ENCODE assay signal across 10 cellular contexts in the genomic region with DNA sequence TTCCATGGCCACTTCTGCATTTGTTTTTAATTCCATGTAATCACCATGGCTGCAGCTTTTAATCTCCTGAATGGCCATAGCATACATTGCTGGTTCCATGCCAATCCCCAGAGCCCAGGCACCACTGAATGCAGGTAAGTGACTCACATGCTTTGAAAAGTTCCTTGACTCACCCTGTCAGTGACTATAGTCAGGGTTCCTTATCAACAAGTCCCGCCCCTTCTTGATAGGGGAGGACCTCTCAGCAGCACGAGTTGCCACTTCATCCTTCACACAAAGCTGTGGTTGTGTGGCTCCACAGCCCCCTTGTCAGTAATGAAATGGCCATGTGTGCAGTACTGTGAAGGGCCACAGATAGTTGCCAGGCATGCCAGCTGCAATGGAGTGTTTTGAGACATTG.
DNase-seq lines count a peak whose midpoint lies in the region; ATAC-seq, FAIRE-seq and TF ChIP-seq lines count a peak whose summit lies in the region.
"Had no signal": no experiment of that assay in that cellular context is flagged by ENCODE, and none has a peak within 500 bp of the region (broad histone marks: within the 10 kb centered on the region; RNA-seq: fewer than 3 reads in every experiment).

No MANE protein-coding gene starts in this region.

- H3K27me3 Mint-ChIP-seq in immature natural killer cell (ENCODE audit: low read depth in 3 of 3): no peaks in the 10 kb centered on the region

- DNase-seq in ELR (ENCODE audit: low read depth) (peak; percentile 20), NCI-H69 (lab: John Stamatoyannopoulos, UW) (peak; percentile 19), epithelial cell of proximal tubule (ENCODE audit: low read depth) (peak; percentile 88), pancreas (peak in 5 of 6 donors; percentile 41 to 74 (median 56)), immature natural killer cell (no peak)

- no peaks in the 10 kb centered on the region for H3K36me3 ChIP-seq in pancreas

- no peaks in the 10 kb centered on the region for H3K4me1 Mint-ChIP-seq in immature natural killer cell

- intact Hi-C loops in pancreas (cut with DNase I): no loop called here

- H3K27me3 ChIP-seq in pancreas: no peaks in the 10 kb centered on the region

- 17% methylated on average over 2 of the region's 2 CpGs for WGBS in pancreas, 2 donors

- no peak for FAIRE-seq in pancreas (lab: Jason Lieb, UNC)
- FAIRE-seq: colon had no signal

- no peak overlapping the region for H3K27ac ChIP-seq in pancreas

- no peak for TF ChIP-seq CTCF in epithelial cell of proximal tubule (conservative IDR thresholded peaks at IDR 0.05; ENCODE audit: low read depth, low read length)
- no peak for TF ChIP-seq CTCF in pancreas (IDR thresholded peaks at IDR 0.05)

- H3K4me3 Mint-ChIP-seq in immature natural killer cell: no peak overlapping the region
- H3K4me3 Mint-ChIP-seq: T-helper 1 cell treated with Interleukin-12 subunit alpha and Interleukin-12 subunit beta and Interleukin-4 antibody, amounts not matched to agents 30 μg/mL and 1 μg/mL, for 36 hours had no signal

- H3K9me3 ChIP-seq in pancreas: no peaks in the 10 kb centered on the region

- H3K36me3 Mint-ChIP-seq in immature natural killer cell: no peaks in the 10 kb centered on the region

- H3K27ac Mint-ChIP-seq in immature natural killer cell: no peak overlapping the region
- H3K27ac Mint-ChIP-seq: T-helper 1 cell treated with Interleukin-12 subunit alpha and Interleukin-12 subunit beta and Interleukin-4 antibody, amounts not matched to agents 30 μg/mL and 1 μg/mL, for 36 hours had no signal

- ATAC-seq in pancreas (peak; percentile 96 to 97 (median 96)), GM19455 (IDR thresholded peaks at IDR 0.05; ENCODE audit: unreplicated experiment) (no peak), HG02840 (IDR thresholded peaks at IDR 0.05; ENCODE audit: low FRiP score, unreplicated experiment) (no peak), HG03457 (IDR thresholded peaks at IDR 0.05; ENCODE audit: unreplicated experiment) (no peak)

- H3K9me3 Mint-ChIP-seq in immature natural killer cell: peaks cover 9 to 35% (median 24%) of the 10 kb centered on the region in 6 donors
- H3K9me3 Mint-ChIP-seq: T-helper 1 cell treated with Interleukin-12 subunit alpha and Interleukin-12 subunit beta and Interleukin-4 antibody, amounts not matched to agents 30 μg/mL and 1 μg/mL, for 36 hours had no signal

- H3K4me1 ChIP-seq in pancreas: peaks cover 0 to 8% (median 0%) of the 10 kb centered on the region in 3 donors

- no peak overlapping the region for H3K4me3 ChIP-seq in epithelial cell of proximal tubule (ENCODE audit: low read depth, low read length)
- H3K4me3 ChIP-seq in pancreas: no peak overlapping the region

Comparison
In these comparisons a context has a peak if more than half of its experiments do, and no peak if none do; other contexts are left out.
1. DNase-seq: peak in ELR (single experiment), NCI-H69 (single experiment), epithelial cell of proximal tubule (single experiment) and pancreas (5 of 6); none in immature natural killer cell (0 of 3).
2. ATAC-seq: peak in pancreas (4 of 4); none in GM19455 (single experiment), HG02840 (single experiment) and HG03457 (single experiment).